Comparison of ENCODE assay signal across 14 cellular contexts in the genomic region with DNA sequence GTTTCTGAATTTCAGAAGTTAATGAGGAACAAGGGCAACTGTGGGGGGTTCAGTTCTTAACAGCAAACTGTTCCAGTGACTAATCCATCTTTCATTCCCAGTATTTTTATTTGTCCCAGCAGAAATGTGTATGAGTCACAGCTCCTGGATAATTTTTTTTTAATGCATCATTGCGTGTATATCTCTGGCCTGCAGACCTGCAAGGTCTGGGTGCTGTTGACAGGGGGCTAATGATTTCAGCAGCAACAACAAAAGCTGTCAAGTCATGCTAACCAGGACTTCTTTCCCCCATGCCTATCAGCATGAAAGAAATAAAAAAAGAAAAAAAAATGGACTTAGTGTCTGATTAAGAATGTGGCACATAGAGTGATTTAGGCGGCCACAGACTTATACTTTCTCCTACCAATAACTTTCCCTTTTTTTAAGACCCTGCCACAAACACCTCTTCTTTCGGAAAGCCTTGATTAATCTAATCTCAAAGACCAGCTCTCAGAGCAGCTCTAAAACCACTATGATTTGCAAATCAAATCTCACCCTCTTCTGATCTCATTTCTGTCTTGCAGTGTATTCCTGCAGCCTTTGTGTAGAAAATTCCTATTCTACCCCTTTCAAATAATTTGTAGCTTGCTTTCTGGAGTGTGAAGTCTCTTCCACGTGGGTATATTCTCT. TPM values are rescaled to one million over a fixed set of nuclear protein-coding genes. Genes with fewer than 3 reads are reported as not detected.
DNase-seq lines count a peak whose midpoint lies in the region; ATAC-seq and TF ChIP-seq lines count a peak whose summit lies in the region.
"Had no signal": no experiment of that assay in that cellular context is flagged by ENCODE, and none has a peak within 500 bp of the region (broad histone marks: within the 10 kb centered on the region; RNA-seq: fewer than 3 reads in every experiment).

No MANE protein-coding gene starts in this region.

- no peaks in the 10 kb centered on the region for H3K36me3 ChIP-seq in A673 (ENCODE audit: insufficient read depth, low read length, poor library complexity, severe bottlenecking)
- H3K36me3 ChIP-seq: BE2C had no signal

- intact Hi-C loops in A673 (cut with micrococcal nuclease; ENCODE audit: unreplicated experiment) = no loop called here

- H3K4me1 ChIP-seq in A673 (ENCODE audit: insufficient read depth, low read length, poor library complexity, severe bottlenecking) = peaks cover 45% of the 10 kb centered on the region
- H3K4me1 ChIP-seq: BE2C had no signal

- H3K27ac ChIP-seq in A673 (ENCODE audit: low read depth, low read length, poor library complexity, severe bottlenecking) = no peak overlapping the region
- H3K27ac ChIP-seq: testis had no signal

- H3K4me3 ChIP-seq in A673 (ENCODE audit: low read depth, low read length, poor library complexity, severe bottlenecking) (no peak overlapping the region), fibroblast of villous mesenchyme (ENCODE audit: low read depth, low read length) (no peak overlapping the region)
- H3K4me3 ChIP-seq: dorsolateral prefrontal cortex, testis had no signal

- no peak for ATAC-seq in GM21786 (IDR thresholded peaks at IDR 0.05; ENCODE audit: unreplicated experiment)

- DNase-seq in A673 (ENCODE audit: low spot score) = peak; percentile 64
- peak; percentile 7 for DNase-seq in HK-2 (ENCODE audit: unreplicated experiment)
- DNase-seq in SW480 (ENCODE audit: low spot score) = peak; percentile 87
- DNase-seq in fibroblast of villous mesenchyme (ENCODE audit: low read depth) = peak; percentile 78
- DNase-seq in midbrain (lab: John Stamatoyannopoulos, UW) = no peak
- DNase-seq in activated effector memory CD4-positive, alpha-beta T cell treated with anti-CD3 and anti-CD28 coated beads, Interleukin-2, amount 50 U/mL, for 16 hours = no peak
- no peak for DNase-seq in NCI-H187 (lab: John Stamatoyannopoulos, UW)
- DNase-seq: activated gamma-delta T cell; BE2C; dorsolateral prefrontal cortex; Right ventricle myocardium superior; stimulated activated CD4-positive, alpha-beta T cell treated with anti-CD3 and anti-CD28 coated beads, Interleukin-4, amount 100 ng/mL, for 1 hour; testis had no signal

- H3K27me3 ChIP-seq in A673 (replicated peaks; ENCODE audit: insufficient read depth, low read depth, low read length, poor library complexity) = no peaks in the 10 kb centered on the region
- H3K27me3 ChIP-seq: BE2C, dorsolateral prefrontal cortex, testis had no signal

- H3K9me3 ChIP-seq in A673 (ENCODE audit: low read depth, low read length, poor library complexity, severe bottlenecking) = no peaks in the 10 kb centered on the region
- H3K9me3 ChIP-seq: BE2C, testis had no signal

- POLR2A ChIA-PET in A673 (lab: Charles Lee; ENCODE audit: low non-redundant PET) = no interaction called here

- CTCF ChIA-PET in A673 (lab: Charles Lee) = interaction anchor here (0.6 kb wide), 2 partner anchors 15 to 934 kb away, joined by 3 read pairs; no protein-coding TSS in a partner anchor

- TF ChIP-seq CTCF in A673 (conservative IDR thresholded peaks at IDR 0.05; ENCODE audit: low read depth, low read length) (no peak), fibroblast of villous mesenchyme (IDR thresholded peaks at IDR 0.05; ENCODE audit: insufficient read depth, low read depth, low read length) (no peak)

- BruUV-seq in A673 (replicated peaks; lab: Mats Ljungman, UMichigan) = no TSS peak

RNA-seq across cellular contexts. Expression of a gene that starts 14.2 kb away (rescaled TPM):
- total RNA-seq in A673 (2021) = 145 and 174 TPM in 2 replicates
- 23.8 and 57.4 TPM in 2 replicates for total RNA-seq in fibroblast of villous mesenchyme

Comparison
In these comparisons a context has a peak if more than half of its experiments do, and no peak if none do; other contexts are left out.
1. DNase-seq: peak in A673 (single experiment), HK-2 (single experiment), SW480 (single experiment) and fibroblast of villous mesenchyme (single experiment); none in midbrain (single experiment), activated effector memory CD4-positive, alpha-beta T cell treated with anti-CD3 and anti-CD28 coated beads, Interleukin-2, amount 50 U/mL, for 16 hours (single experiment) and NCI-H187 (0 of 2).